Comparison of ENCODE assay signal across 7 cellular contexts in genomic region chr17:7216242-7217112, GRCh38. TPM values are rescaled to one million over a fixed set of nuclear protein-coding genes. Genes with fewer than 3 reads are reported as not detected.
DNase-seq lines count a peak whose midpoint lies in the region; ATAC-seq and TF ChIP-seq lines count a peak whose summit lies in the region.
"Had no signal": no experiment of that assay in that cellular context is flagged by ENCODE, and none has a peak within 500 bp of the region (broad histone marks: within the 10 kb centered on the region; RNA-seq: fewer than 3 reads in every experiment).

No MANE protein-coding gene starts in this region.

- H3K27ac Mint-ChIP-seq in immature natural killer cell, result peak overlapping the region in 3 of 6 donors; percentile 40 to 81 (median 76)

- H3K36me3 ChIP-seq in A673 (ENCODE audit: insufficient read depth, low read length, poor library complexity, severe bottlenecking), result peaks cover 5% of the 10 kb centered on the region
- peaks cover 6% of the 10 kb centered on the region; the same call in 1 of the 2 replicates for H3K36me3 ChIP-seq in SK-N-MC (ENCODE audit: insufficient read depth, low read length)

- no peak for TF ChIP-seq CTCF in A673 (conservative IDR thresholded peaks at IDR 0.05; ENCODE audit: low read depth, low read length)
- TF ChIP-seq CTCF in GM20000 (IDR thresholded peaks at IDR 0.05; ENCODE audit: extremely low read depth, missing control alignments), result no peak

- peak overlapping the region; percentile 77 for H3K9ac ChIP-seq in SK-N-MC (ENCODE audit: insufficient read length)

- H3K4me3 ChIP-seq in A673 (ENCODE audit: low read depth, low read length, poor library complexity, severe bottlenecking) (peak overlapping the region; percentile 73), SK-N-MC (peak overlapping the region; percentile 89)

- CTCF ChIA-PET in A673 (lab: Charles Lee), result interaction anchor here (0.6 kb wide), 1 partner anchor 81 kb away, joined by 3 read pairs; no protein-coding TSS in a partner anchor

- DNase-seq in A673 (ENCODE audit: low spot score) (peak; percentile 15), SK-N-MC (ENCODE audit: low read depth, low spot score) (no peak), immature natural killer cell (no peak), GM20000 (ENCODE audit: low spot score) (no peak), globus pallidus (ENCODE audit: low spot score) (no peak)
- DNase-seq: NCI-H1436 treated with DMSO at 0.1 percent for 48 hours had no signal

- no peaks in the 10 kb centered on the region for H3K27me3 ChIP-seq in A673 (replicated peaks; ENCODE audit: insufficient read depth, low read depth, low read length, poor library complexity)

- peaks cover 55 to 56% of the 10 kb centered on the region in 2 donors for H3K4me1 Mint-ChIP-seq in immature natural killer cell

- intact Hi-C loops in A673 (cut with micrococcal nuclease; ENCODE audit: unreplicated experiment), result no loop called here

- peaks cover 51% of the 10 kb centered on the region for H3K4me1 ChIP-seq in A673 (ENCODE audit: insufficient read depth, low read length, poor library complexity, severe bottlenecking)

- TSS peak; percentile 49 for BruUV-seq in A673 (replicated peaks; lab: Mats Ljungman, UMichigan)

- H3K4me3 Mint-ChIP-seq in immature natural killer cell, result peak overlapping the region in 3 of 5 donors; percentile 2 to 27 (median 7)

- peaks cover 17 to 23% (median 18%) of the 10 kb centered on the region in 3 donors for H3K27me3 Mint-ChIP-seq in immature natural killer cell (ENCODE audit: low read depth in 3 of 3)

- H3K27ac ChIP-seq in A673 (ENCODE audit: low read depth, low read length, poor library complexity, severe bottlenecking) (peak overlapping the region; percentile 77), SK-N-MC (peak overlapping the region; percentile 67)

- H3K9me3 ChIP-seq in A673 (ENCODE audit: low read depth, low read length, poor library complexity, severe bottlenecking), result no peaks in the 10 kb centered on the region
- no peaks in the 10 kb centered on the region for H3K9me3 ChIP-seq in SK-N-MC (ENCODE audit: low read depth, low read length)

- no peaks in the 10 kb centered on the region for H3K36me3 Mint-ChIP-seq in immature natural killer cell

- POLR2A ChIA-PET in A673 (lab: Charles Lee; ENCODE audit: low non-redundant PET), result no interaction called here

- ATAC-seq in GM21576 (IDR thresholded peaks at IDR 0.05; ENCODE audit: unreplicated experiment), result no peak

- no peaks in the 10 kb centered on the region for H3K9me3 Mint-ChIP-seq in immature natural killer cell

RNA-seq across cellular contexts. Expression of gene DLG4, which starts 3.2 kb away (rescaled TPM):
- total RNA-seq in A673 (2021), result 74.7 and 86.6 TPM in 2 replicates
- under 1 TPM in 1 of 3 donors, not detected in 2; 0.36 TPM for polyA plus RNA-seq in immature natural killer cell

RNA-seq across cellular contexts. Expression of gene ACADVL, which starts 3.3 kb away (rescaled TPM):
- 425 and 509 TPM in 2 replicates for total RNA-seq in A673 (2021)
- polyA plus RNA-seq in immature natural killer cell, result 100 to 1,000 TPM; 138 to 180 (median 141) TPM

RNA-seq across cellular contexts. Expression of gene DVL2, which starts 17.8 kb away (rescaled TPM):
- total RNA-seq in A673 (2021), result 133 and 139 TPM in 2 replicates
- 10 to 100 TPM; 19.4 to 28.5 (median 25.2) TPM for polyA plus RNA-seq in immature natural killer cell

RNA-seq across cellular contexts. Expression of gene PHF23, which starts 22.8 kb away (rescaled TPM):
- total RNA-seq in A673 (2021), result 84.0 and 85.1 TPM in 2 replicates
- polyA plus RNA-seq in immature natural killer cell, result 10 to 100 TPM; 11.9 to 41.4 (median 17.7) TPM

RNA-seq across cellular contexts. Expression of gene GABARAP, which starts 25.8 kb away (rescaled TPM):
- 296 and 314 TPM in 2 replicates for total RNA-seq in A673 (2021)
- polyA plus RNA-seq in immature natural killer cell, result 100 to 1,000 TPM; 764 to 982 (median 905) TPM
